ENCODE assay signal across 22 cellular contexts in genomic region chr4:139664442-139664841, GRCh38. TPM values are rescaled to one million over a fixed set of nuclear protein-coding genes. Genes with fewer than 3 reads are reported as not detected.
DNase-seq lines count a peak whose midpoint lies in the region; ATAC-seq and TF ChIP-seq lines count a peak whose summit lies in the region.
"Had no signal": no experiment of that assay in that cellular context is flagged by ENCODE, and none has a peak within 500 bp of the region (broad histone marks: within the 10 kb centered on the region; RNA-seq: fewer than 3 reads in every experiment).

No MANE protein-coding gene starts in this region.

- H3K4me3 ChIP-seq in cardiac muscle cell (no peak overlapping the region), heart right ventricle (no peak overlapping the region), endodermal cell (ENCODE audit: low read length) (peak overlapping the region; percentile 74), upper lobe of right lung (no peak overlapping the region)
- H3K4me3 ChIP-seq: HAP-1, neural progenitor cell, sigmoid colon had no signal

- no peaks in the 10 kb centered on the region for H3K9me3 ChIP-seq in cardiac muscle cell (ENCODE audit: low read depth)
- H3K9me3 ChIP-seq in heart right ventricle, result no peaks in the 10 kb centered on the region
- peaks cover 16% of the 10 kb centered on the region for H3K9me3 ChIP-seq in endodermal cell (ENCODE audit: control insufficient read depth, low read length)
- no peaks in the 10 kb centered on the region for H3K9me3 ChIP-seq in upper lobe of right lung
- H3K9me3 ChIP-seq: HAP-1, sigmoid colon had no signal

- H3K36me3 Mint-ChIP-seq in endodermal cell (ENCODE audit: low read depth) (peaks cover 2% of the 10 kb centered on the region), neural crest cell (ENCODE audit: low read depth) (no peaks in the 10 kb centered on the region)
- H3K36me3 Mint-ChIP-seq: neural progenitor cell had no signal

- H3K4me1 ChIP-seq in cardiac muscle cell (ENCODE audit: low read depth) (peaks cover 52% of the 10 kb centered on the region), heart right ventricle (peaks cover 0 to 70% (median 40%) of the 10 kb centered on the region in 9 donors), endodermal cell (ENCODE audit: control insufficient read depth, insufficient read depth, low read length) (peaks cover 14% of the 10 kb centered on the region), upper lobe of right lung (peaks cover 18% of the 10 kb centered on the region)

- H3K36me3 ChIP-seq in cardiac muscle cell, result no peaks in the 10 kb centered on the region
- H3K36me3 ChIP-seq in heart right ventricle, result no peaks in the 10 kb centered on the region
- no peaks in the 10 kb centered on the region for H3K36me3 ChIP-seq in endodermal cell (ENCODE audit: control insufficient read depth, insufficient read depth, low read length)
- H3K36me3 ChIP-seq in upper lobe of right lung, result no peaks in the 10 kb centered on the region
- H3K36me3 ChIP-seq: HAP-1, neural progenitor cell, sigmoid colon had no signal

- no peak overlapping the region for H3K9ac ChIP-seq in endodermal cell (ENCODE audit: extremely low read depth, low read length, poor library complexity, severe bottlenecking)
- H3K9ac ChIP-seq: neural progenitor cell had no signal

- H3K9me3 Mint-ChIP-seq in endodermal cell (peaks cover 8% of the 10 kb centered on the region), neural crest cell (no peaks in the 10 kb centered on the region)
- H3K9me3 Mint-ChIP-seq: activated CD4-positive, alpha-beta T cell treated with anti-CD3 and anti-CD28 coated beads, Interleukin-2, amount 10 ng/mL, durations not matched to agents 24 days and 14 days; activated naive CD8-positive, alpha-beta T cell treated with anti-CD3 and anti-CD28 coated beads, Interleukin-2, amount 50 U/mL, for 24 hours; activated T-cell treated with anti-CD3 and anti-CD28 coated beads, Interleukin-2, amount 50 U/mL, for 24 hours; CD8-positive, alpha-beta memory T cell; neural progenitor cell had no signal

- H3K4me1 Mint-ChIP-seq in endodermal cell, result peaks cover 59% of the 10 kb centered on the region
- H3K4me1 Mint-ChIP-seq in neural crest cell, result peaks cover 30% of the 10 kb centered on the region

- no peaks in the 10 kb centered on the region for H3K27me3 ChIP-seq in cardiac muscle cell
- no peaks in the 10 kb centered on the region for H3K27me3 ChIP-seq in heart right ventricle
- no peaks in the 10 kb centered on the region for H3K27me3 ChIP-seq in endodermal cell (ENCODE audit: control insufficient read depth, insufficient read depth, low read length, poor library complexity, severe bottlenecking)
- H3K27me3 ChIP-seq in upper lobe of right lung, result no peaks in the 10 kb centered on the region
- H3K27me3 ChIP-seq: dorsolateral prefrontal cortex, neural progenitor cell, sigmoid colon had no signal

- TF ChIP-seq CTCF in cardiac muscle cell (IDR thresholded peaks at IDR 0.05; ENCODE audit: low read depth, low read length), result no peak
- no peak for TF ChIP-seq CTCF in heart right ventricle (IDR thresholded peaks at IDR 0.05)
- TF ChIP-seq CTCF in endodermal cell (conservative IDR thresholded peaks at IDR 0.05), result no peak
- TF ChIP-seq CTCF in neural crest cell (conservative IDR thresholded peaks at IDR 0.05), result no peak
- TF ChIP-seq CTCF in upper lobe of right lung (IDR thresholded peaks at IDR 0.05), result no peak

- H3K27me3 Mint-ChIP-seq in endodermal cell (ENCODE audit: insufficient read depth) (no peaks in the 10 kb centered on the region), neural crest cell (ENCODE audit: low read depth) (no peaks in the 10 kb centered on the region)
- H3K27me3 Mint-ChIP-seq: activated CD4-positive, alpha-beta T cell treated with anti-CD3 and anti-CD28 coated beads, Interleukin-2, amount 10 ng/mL, durations not matched to agents 24 days and 14 days; activated T-cell treated with anti-CD3 and anti-CD28 coated beads, Interleukin-2, amount 50 U/mL, for 24 hours had no signal

- H3K4me3 Mint-ChIP-seq in endodermal cell (peak overlapping the region; percentile 19), neural crest cell (peak overlapping the region; percentile 38)
- H3K4me3 Mint-ChIP-seq: activated naive CD8-positive, alpha-beta T cell treated with anti-CD3 and anti-CD28 coated beads, Interleukin-2, amount 50 U/mL, for 24 hours; neural progenitor cell had no signal

- peak overlapping the region; percentile 84 for H3K27ac Mint-ChIP-seq in endodermal cell
- no peak overlapping the region for H3K27ac Mint-ChIP-seq in neural crest cell (ENCODE audit: unreplicated experiment)
- H3K27ac Mint-ChIP-seq: activated naive CD8-positive, alpha-beta T cell treated with anti-CD3 and anti-CD28 coated beads, Interleukin-2, amount 50 U/mL, for 24 hours; activated T-cell treated with anti-CD3 and anti-CD28 coated beads, Interleukin-2, amount 50 U/mL, for 24 hours had no signal

- no peak for DNase-seq in cardiac muscle cell (ENCODE audit: low read depth in 1 of 2, low spot score in 1 of 2)
- no peak for DNase-seq in heart right ventricle
- DNase-seq in endodermal cell, result no peak
- no peak for DNase-seq in neural crest cell (ENCODE audit: low read depth, low spot score)
- no peak for DNase-seq in upper lobe of right lung
- no peak for DNase-seq in NCI-H2029 (lab: John Stamatoyannopoulos, UW)
- no peak for DNase-seq in NCI-H146 treated with DMSO at 0.1 percent for 48 hours (lab: John Stamatoyannopoulos, UW; ENCODE audit: unreplicated experiment)
- no peak for DNase-seq in ecto neural progenitor cell (ENCODE audit: low spot score)
- DNase-seq: activated CD4-positive, alpha-beta T cell treated with anti-CD3 and anti-CD28 coated beads, Interleukin-2, amount 10 ng/mL, durations not matched to agents 24 days and 14 days; activated gamma-delta T cell treated with Interleukin-2 at 50 U/mL for 16 hours; activated naive CD8-positive, alpha-beta T cell treated with anti-CD3 and anti-CD28 coated beads, Interleukin-2, amount 50 U/mL, for 24 hours; activated T-cell treated with anti-CD3 and anti-CD28 coated beads, Interleukin-2, amount 50 U/mL, for 24 hours; CD8-positive, alpha-beta memory T cell; cerebellar nuclear complex; dorsolateral prefrontal cortex; NCI-H446; sigmoid colon; stimulated activated naive CD4-positive, alpha-beta T cell had no signal

- intact Hi-C loops in heart right ventricle (cut with DNase I) (loop anchor here in 3 of 10 donors (5.0 to 10.0 kb wide), 3 partner anchors 50 to 590 kb away; no protein-coding TSS in a partner anchor), upper lobe of right lung (cut with DNase I) (no loop called here)

- WGBS in heart right ventricle, 2 donors, result 70 to 93% methylated on average over 2 of the region's 2 CpGs
- 86 to 94% methylated on average over 2 of the region's 2 CpGs for WGBS in endodermal cell (ENCODE audit: insufficient coverage in 1 of 2, insufficient read length in 1 of 2), 2 experiments

- H3K27ac ChIP-seq in cardiac muscle cell, result peak overlapping the region; percentile 99
- peak overlapping the region in 5 of 10 donors; percentile 84 to 95 (median 92) for H3K27ac ChIP-seq in heart right ventricle
- H3K27ac ChIP-seq in endodermal cell (ENCODE audit: low read depth, low read length), result no peak overlapping the region
- peak overlapping the region; percentile 88 for H3K27ac ChIP-seq in upper lobe of right lung
- H3K27ac ChIP-seq: neural progenitor cell had no signal

- ATAC-seq in heart right ventricle, result no peak
- no peak for ATAC-seq in upper lobe of right lung
- ATAC-seq: Right ventricle myocardium inferior had no signal

RNA-seq across cellular contexts. Expression of gene MGST2, which starts 1.2 kb away (rescaled TPM):
- total RNA-seq in cardiac muscle cell (36.5 and 57.1 TPM in 2 replicates), heart right ventricle (100 to 1,000 TPM in 9 of 10 donors, 10 to 100 TPM in 1; 99.1 to 125 (median 107) TPM), endodermal cell (100 to 1,000 TPM; 188 to 215 TPM), neural crest cell (15.0 and 15.3 TPM in 2 replicates), upper lobe of right lung (64.6 TPM)
- polyA plus RNA-seq in cardiac muscle cell (66.9 and 90.8 TPM in 2 replicates), heart right ventricle (100 to 1,000 TPM in 1 of 2 donors, 10 to 100 TPM in 1; 97.6 to 203 TPM)
- 53.2 TPM for polyA plus RNA-seq in endodermal cell (2013, experiment 1 of 2)
- polyA plus RNA-seq in endodermal cell (2013, experiment 2 of 2), result 60.4 TPM
- total RNA-seq: G401 had no signal
